Comparison of ENCODE assay signal across 25 cellular contexts in the genomic region with DNA sequence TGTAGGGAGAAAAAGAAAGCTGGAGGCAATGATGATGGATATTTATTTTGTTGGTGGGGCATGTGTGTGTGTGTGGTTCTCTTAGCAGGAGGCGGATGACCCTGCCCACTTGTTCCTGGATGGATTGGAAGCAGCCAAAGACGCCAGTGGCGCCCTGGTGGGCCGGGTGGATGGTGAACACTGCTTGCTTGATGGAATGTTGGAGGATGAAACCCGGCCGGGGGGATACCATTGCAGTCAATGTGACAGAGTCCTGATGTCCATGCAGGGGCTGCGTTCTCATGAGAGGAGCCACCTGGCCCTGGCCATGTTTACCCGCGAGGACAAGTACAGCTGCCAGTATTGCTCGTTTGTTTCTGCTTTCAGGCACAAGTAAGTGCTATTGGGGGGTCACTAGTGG.
"Had no signal": no experiment of that assay in that cellular context is flagged by ENCODE, and none has a peak within 500 bp of the region (broad histone marks: within the 10 kb centered on the region; RNA-seq: fewer than 3 reads in every experiment).

No MANE protein-coding gene starts in this region.

- H3K4me1 Mint-ChIP-seq: mesothelial cell of epicardium, naive B cell had no signal

- H3K36me3 ChIP-seq: neutrophil, right lobe of liver had no signal

- H3K36me3 Mint-ChIP-seq: naive B cell; natural killer cell treated with Interleukin-12 subunit alpha and Interleukin-12 subunit beta and Interleukin-15 and Interleukin-18, amount 100 ng/mL, for 72 hours; stimulated activated naive B cell treated with anti-CD40 and anti-IgM and Interleukin-4, amounts not matched to agents 10 μg/mL and 1 μg/mL and 100 μg/mL, for 72 hours had no signal

- H3K4me1 ChIP-seq: parathyroid adenoma, vagina had no signal

- H3K4me3 ChIP-seq: coronary artery, esophagus squamous epithelium, mucosa of descending colon, right lobe of liver, thoracic aorta, tibial nerve, upper lobe of right lung, vagina had no signal

- H3K27ac Mint-ChIP-seq: mesothelial cell of epicardium; natural killer cell treated with Interleukin-12 subunit alpha and Interleukin-12 subunit beta and Interleukin-15 and Interleukin-18, amount 100 ng/mL, for 72 hours; progenitor cell of endocrine pancreas; stimulated activated naive B cell treated with anti-CD40 and anti-IgM and Interleukin-4, amounts not matched to agents 10 μg/mL and 1 μg/mL and 100 μg/mL, for 72 hours; stimulated activated naive CD8-positive, alpha-beta T cell treated with anti-CD3 and anti-CD28 coated beads, Interleukin-15, Interleukin-2, amounts not matched to agents 100 ng/mL and 50 ng/mL, for 24 hours had no signal

- H3K27me3 Mint-ChIP-seq: progenitor cell of endocrine pancreas; stimulated activated naive CD8-positive, alpha-beta T cell treated with anti-CD3 and anti-CD28 coated beads, Interleukin-15, Interleukin-2, amounts not matched to agents 100 ng/mL and 50 ng/mL, for 24 hours had no signal

- DNase-seq: dermis blood vessel endothelial cell; effector memory CD4-positive, alpha-beta T cell; erythroblast; esophagus squamous epithelium; foreskin melanocyte; mesenchymal stem cell; mucosa of descending colon; naive B cell; right lobe of liver; small intestine; stimulated activated CD4-positive, alpha-beta T cell treated with anti-CD3 and anti-CD28 coated beads, Interleukin-15, amount 100 ng/mL, for 24 hours; stimulated activated CD4-positive, alpha-beta T cell treated with anti-CD3 and anti-CD28 coated beads, Interleukin-2, amount 100 ng/mL, for 48 hours; stimulated activated naive B cell treated with anti-CD40 and anti-IgM and Interleukin-4, amounts not matched to agents 10 μg/mL and 1 μg/mL and 100 μg/mL, for 72 hours; upper lobe of right lung had no signal

- H3K27me3 ChIP-seq: esophagus squamous epithelium, neutrophil, right lobe of liver, tibial nerve, upper lobe of right lung, vagina had no signal

- ATAC-seq: mucosa of descending colon; natural killer cell treated with Interleukin-12 subunit alpha and Interleukin-12 subunit beta and Interleukin-15 and Interleukin-18, amount 100 ng/mL, for 72 hours; stimulated activated naive B cell treated with anti-CD40 and anti-IgM and Interleukin-4, amounts not matched to agents 10 μg/mL and 1 μg/mL and 100 μg/mL, for 72 hours; upper lobe of right lung had no signal

- H3K9ac ChIP-seq: parathyroid adenoma had no signal

- H3K4me3 Mint-ChIP-seq: mesothelial cell of epicardium; naive B cell; natural killer cell treated with Interleukin-12 subunit alpha and Interleukin-12 subunit beta and Interleukin-15 and Interleukin-18, amount 100 ng/mL, for 72 hours; neural crest cell; stimulated activated naive B cell treated with anti-CD40 and anti-IgM and Interleukin-4, amounts not matched to agents 10 μg/mL and 1 μg/mL and 100 μg/mL, for 72 hours; stimulated activated naive CD8-positive, alpha-beta T cell treated with anti-CD3 and anti-CD28 coated beads, Interleukin-15, Interleukin-2, amounts not matched to agents 100 ng/mL and 50 ng/mL, for 24 hours had no signal

- H3K9me3 ChIP-seq: esophagus squamous epithelium, mucosa of descending colon, neutrophil, right lobe of liver, thoracic aorta, tibial nerve, upper lobe of right lung, vagina had no signal

- H2AFZ ChIP-seq: parathyroid adenoma had no signal

- H3K27ac ChIP-seq: coronary artery, esophagus squamous epithelium, neutrophil, parathyroid adenoma, right lobe of liver, thoracic aorta, tibial nerve, upper lobe of right lung, vagina had no signal

- H3K9me3 Mint-ChIP-seq: mesothelial cell of epicardium; natural killer cell treated with Interleukin-12 subunit alpha and Interleukin-12 subunit beta and Interleukin-15 and Interleukin-18, amount 100 ng/mL, for 72 hours had no signal
